Comparison of ENCODE assay signal across 1 cellular context in the genomic region with DNA sequence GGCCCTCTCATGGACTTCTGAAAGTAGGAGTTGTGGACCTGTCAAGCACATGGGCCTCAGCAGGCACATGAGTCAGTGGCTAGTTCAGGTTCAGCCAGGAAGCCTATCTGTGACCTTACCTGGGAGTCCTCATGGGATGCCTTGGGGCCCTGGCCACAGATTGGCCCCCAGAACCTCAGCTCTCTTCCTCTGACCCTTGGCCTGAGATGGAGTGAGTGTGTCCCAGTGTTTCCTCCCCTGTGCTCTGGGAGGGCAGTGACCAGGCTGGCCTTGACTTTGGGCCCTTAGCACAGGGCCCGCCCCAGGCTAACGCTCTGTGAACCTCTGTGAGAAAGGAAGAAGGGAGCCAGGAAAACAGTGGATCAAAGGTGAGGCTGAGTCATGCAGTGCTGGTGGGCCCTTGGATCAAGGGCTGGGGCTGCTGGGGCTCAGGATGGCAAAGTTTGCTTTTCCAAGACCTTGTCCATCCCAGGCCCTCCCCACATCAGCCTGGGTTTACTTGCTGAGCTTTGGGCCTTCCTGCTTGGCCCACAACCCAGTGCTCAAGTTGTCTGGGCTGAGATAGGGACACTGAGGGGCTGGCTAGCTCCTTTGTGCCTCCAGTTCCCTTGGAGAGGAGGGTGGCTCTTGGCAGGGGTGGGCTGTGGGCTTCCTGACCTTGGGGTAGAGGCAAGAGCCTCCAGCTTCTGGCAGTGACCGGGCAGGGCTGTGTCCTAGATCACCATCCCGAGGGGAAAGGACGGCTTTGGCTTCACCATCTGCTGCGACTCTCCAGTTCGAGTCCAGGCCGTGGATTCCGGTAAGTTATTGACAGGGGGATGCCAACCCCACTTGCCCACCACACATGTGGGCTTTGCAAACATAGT.
TF ChIP-seq lines count a peak whose summit lies in the region.

No MANE protein-coding gene starts in this region.

TF ChIP-seq in HepG2, 621 proteins besides CTCF, POLR2A, EP300 and RAD21 (continued from another document and continues in another):
- TF ChIP-seq, protein P1, sequence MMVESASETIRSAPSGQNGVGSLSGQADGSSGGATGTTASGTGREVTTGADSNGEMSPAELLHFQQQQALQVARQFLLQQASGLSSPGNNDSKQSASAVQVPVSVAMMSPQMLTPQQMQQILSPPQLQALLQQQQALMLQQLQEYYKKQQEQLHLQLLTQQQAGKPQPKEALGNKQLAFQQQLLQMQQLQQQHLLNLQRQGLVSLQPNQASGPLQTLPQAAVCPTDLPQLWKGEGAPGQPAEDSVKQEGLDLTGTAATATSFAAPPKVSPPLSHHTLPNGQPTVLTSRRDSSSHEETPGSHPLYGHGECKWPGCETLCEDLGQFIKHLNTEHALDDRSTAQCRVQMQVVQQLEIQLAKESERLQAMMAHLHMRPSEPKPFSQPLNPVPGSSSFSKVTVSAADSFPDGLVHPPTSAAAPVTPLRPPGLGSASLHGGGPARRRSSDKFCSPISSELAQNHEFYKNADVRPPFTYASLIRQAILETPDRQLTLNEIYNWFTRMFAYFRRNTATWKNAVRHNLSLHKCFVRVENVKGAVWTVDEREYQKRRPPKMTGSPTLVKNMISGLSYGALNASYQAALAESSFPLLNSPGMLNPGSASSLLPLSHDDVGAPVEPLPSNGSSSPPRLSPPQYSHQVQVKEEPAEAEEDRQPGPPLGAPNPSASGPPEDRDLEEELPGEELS (CRISPR knock-in tag; IDR thresholded peaks at IDR 0.05), result peak; percentile 95
- TF ChIP-seq, protein P2, sequence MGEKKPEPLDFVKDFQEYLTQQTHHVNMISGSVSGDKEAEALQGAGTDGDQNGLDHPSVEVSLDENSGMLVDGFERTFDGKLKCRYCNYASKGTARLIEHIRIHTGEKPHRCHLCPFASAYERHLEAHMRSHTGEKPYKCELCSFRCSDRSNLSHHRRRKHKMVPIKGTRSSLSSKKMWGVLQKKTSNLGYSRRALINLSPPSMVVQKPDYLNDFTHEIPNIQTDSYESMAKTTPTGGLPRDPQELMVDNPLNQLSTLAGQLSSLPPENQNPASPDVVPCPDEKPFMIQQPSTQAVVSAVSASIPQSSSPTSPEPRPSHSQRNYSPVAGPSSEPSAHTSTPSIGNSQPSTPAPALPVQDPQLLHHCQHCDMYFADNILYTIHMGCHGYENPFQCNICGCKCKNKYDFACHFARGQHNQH (CRISPR knock-in tag; IDR thresholded peaks at IDR 0.05), result peak; percentile 99
- 0 out of 2 replicates have a peak, but pooled peaks have one; percentile 66 for TF ChIP-seq ZNF563 (CRISPR knock-in tag; IDR thresholded peaks at IDR 0.05)
- peak; percentile 88 for TF ChIP-seq POGZ (CRISPR knock-in tag; IDR thresholded peaks at IDR 0.05)
- TF ChIP-seq CREM (IDR thresholded peaks at IDR 0.05), result peak; percentile 88
- no peak for TF ChIP-seq CREM (CRISPR knock-in tag; IDR thresholded peaks at IDR 0.05)
- TF ChIP-seq, protein P3, sequence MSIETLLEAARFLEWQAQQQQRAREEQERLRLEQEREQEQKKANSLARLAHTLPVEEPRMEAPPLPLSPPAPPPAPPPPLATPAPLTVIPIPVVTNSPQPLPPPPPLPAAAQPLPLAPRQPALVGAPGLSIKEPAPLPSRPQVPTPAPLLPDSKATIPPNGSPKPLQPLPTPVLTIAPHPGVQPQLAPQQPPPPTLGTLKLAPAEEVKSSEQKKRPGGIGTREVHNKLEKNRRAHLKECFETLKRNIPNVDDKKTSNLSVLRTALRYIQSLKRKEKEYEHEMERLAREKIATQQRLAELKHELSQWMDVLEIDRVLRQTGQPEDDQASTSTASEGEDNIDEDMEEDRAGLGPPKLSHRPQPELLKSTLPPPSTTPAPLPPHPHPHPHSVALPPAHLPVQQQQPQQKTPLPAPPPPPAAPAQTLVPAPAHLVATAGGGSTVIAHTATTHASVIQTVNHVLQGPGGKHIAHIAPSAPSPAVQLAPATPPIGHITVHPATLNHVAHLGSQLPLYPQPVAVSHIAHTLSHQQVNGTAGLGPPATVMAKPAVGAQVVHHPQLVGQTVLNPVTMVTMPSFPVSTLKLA (IDR thresholded peaks at IDR 0.05), result 0 out of 2 replicates have a peak, but pooled peaks have one; percentile 28
- peak; percentile 84; the same call in 1 of the 2 replicates for TF ChIP-seq ZNF552 (CRISPR knock-in tag; IDR thresholded peaks at IDR 0.05; ENCODE audit: borderline replicate concordance)
- peak; percentile 52; the same call in 1 of the 2 replicates for TF ChIP-seq WIZ (CRISPR knock-in tag; IDR thresholded peaks at IDR 0.05)
- peak; percentile 90 for TF ChIP-seq ZFP1 (CRISPR knock-in tag; IDR thresholded peaks at IDR 0.05)
- TF ChIP-seq, protein P4, sequence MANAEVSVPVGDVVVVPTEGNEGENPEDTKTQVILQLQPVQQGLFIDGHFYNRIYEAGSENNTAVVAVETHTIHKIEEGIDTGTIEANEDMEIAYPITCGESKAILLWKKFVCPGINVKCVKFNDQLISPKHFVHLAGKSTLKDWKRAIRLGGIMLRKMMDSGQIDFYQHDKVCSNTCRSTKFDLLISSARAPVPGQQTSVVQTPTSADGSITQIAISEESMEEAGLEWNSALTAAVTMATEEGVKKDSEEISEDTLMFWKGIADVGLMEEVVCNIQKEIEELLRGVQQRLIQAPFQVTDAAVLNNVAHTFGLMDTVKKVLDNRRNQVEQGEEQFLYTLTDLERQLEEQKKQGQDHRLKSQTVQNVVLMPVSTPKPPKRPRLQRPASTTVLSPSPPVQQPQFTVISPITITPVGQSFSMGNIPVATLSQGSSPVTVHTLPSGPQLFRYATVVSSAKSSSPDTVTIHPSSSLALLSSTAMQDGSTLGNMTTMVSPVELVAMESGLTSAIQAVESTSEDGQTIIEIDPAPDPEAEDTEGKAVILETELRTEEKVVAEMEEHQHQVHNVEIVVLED (CRISPR knock-in tag; IDR thresholded peaks at IDR 0.05; ENCODE audit: borderline replicate concordance), result peak; percentile 51; the same call in 1 of the 2 replicates
- peak; percentile 97 for TF ChIP-seq BCL6 (CRISPR knock-in tag; IDR thresholded peaks at IDR 0.05)
- TF ChIP-seq, protein P5, sequence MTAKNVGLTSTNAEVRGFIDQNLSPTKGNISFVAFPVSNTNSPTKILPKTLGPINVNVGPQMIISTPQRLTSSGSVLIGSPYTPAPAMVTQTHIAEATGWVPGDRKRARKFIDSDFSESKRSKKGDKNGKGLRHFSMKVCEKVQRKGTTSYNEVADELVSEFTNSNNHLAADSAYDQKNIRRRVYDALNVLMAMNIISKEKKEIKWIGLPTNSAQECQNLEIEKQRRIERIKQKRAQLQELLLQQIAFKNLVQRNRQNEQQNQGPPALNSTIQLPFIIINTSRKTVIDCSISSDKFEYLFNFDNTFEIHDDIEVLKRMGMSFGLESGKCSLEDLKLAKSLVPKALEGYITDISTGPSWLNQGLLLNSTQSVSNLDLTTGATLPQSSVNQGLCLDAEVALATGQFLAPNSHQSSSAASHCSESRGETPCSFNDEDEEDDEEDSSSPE (CRISPR knock-in tag; IDR thresholded peaks at IDR 0.05), result 0 out of 2 replicates have a peak, but pooled peaks have one; percentile 34
- no peak for TF ChIP-seq ZC3H13 (CRISPR knock-in tag; IDR thresholded peaks at IDR 0.05)
- peak; percentile 97 for TF ChIP-seq SMAD1 (CRISPR knock-in tag; IDR thresholded peaks at IDR 0.05; ENCODE audit: borderline replicate concordance, low read depth)
- no peak for TF ChIP-seq AGO1 (IDR thresholded peaks at IDR 0.05; ENCODE audit: low read depth, low read length, poor library complexity, severe bottlenecking)
- TF ChIP-seq ZNF562 (CRISPR knock-in tag; IDR thresholded peaks at IDR 0.05; ENCODE audit: borderline replicate concordance), result no peak
- TF ChIP-seq NR2F6 (IDR thresholded peaks at IDR 0.05), result peak; percentile 96
- peak; percentile 99 for TF ChIP-seq NR2F6 (CRISPR knock-in tag; IDR thresholded peaks at IDR 0.05)
- 0 out of 2 replicates have a peak, but pooled peaks have one; percentile 24 for TF ChIP-seq ZNF598 (CRISPR knock-in tag; IDR thresholded peaks at IDR 0.05; ENCODE audit: borderline replicate concordance)
- TF ChIP-seq, protein P6, sequence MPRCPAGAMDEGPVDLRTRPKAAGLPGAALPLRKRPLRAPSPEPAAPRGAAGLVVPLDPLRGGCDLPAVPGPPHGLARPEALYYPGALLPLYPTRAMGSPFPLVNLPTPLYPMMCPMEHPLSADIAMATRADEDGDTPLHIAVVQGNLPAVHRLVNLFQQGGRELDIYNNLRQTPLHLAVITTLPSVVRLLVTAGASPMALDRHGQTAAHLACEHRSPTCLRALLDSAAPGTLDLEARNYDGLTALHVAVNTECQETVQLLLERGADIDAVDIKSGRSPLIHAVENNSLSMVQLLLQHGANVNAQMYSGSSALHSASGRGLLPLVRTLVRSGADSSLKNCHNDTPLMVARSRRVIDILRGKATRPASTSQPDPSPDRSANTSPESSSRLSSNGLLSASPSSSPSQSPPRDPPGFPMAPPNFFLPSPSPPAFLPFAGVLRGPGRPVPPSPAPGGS (CRISPR knock-in tag; IDR thresholded peaks at IDR 0.05), result no peak; the same call in 1 of the 2 replicates
- peak; percentile 76; the same call in 1 of the 2 replicates for TF ChIP-seq DNMT3B (CRISPR knock-in tag; conservative IDR thresholded peaks at IDR 0.05)
- TF ChIP-seq NR3C1 (CRISPR knock-in tag; IDR thresholded peaks at IDR 0.05), result no peak
- TF ChIP-seq HOXA5 (CRISPR knock-in tag; IDR thresholded peaks at IDR 0.05), result no peak
- TF ChIP-seq ZNF10 (CRISPR knock-in tag; IDR thresholded peaks at IDR 0.05; ENCODE audit: borderline replicate concordance, low read depth), result no peak
- no peak for TF ChIP-seq ISX (CRISPR knock-in tag; conservative IDR thresholded peaks at IDR 0.05)
- TF ChIP-seq, protein P7, sequence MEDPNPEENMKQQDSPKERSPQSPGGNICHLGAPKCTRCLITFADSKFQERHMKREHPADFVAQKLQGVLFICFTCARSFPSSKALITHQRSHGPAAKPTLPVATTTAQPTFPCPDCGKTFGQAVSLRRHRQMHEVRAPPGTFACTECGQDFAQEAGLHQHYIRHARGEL (CRISPR knock-in tag; IDR thresholded peaks at IDR 0.05), result no peak
- TF ChIP-seq SP5 (CRISPR knock-in tag; IDR thresholded peaks at IDR 0.05; ENCODE audit: borderline replicate concordance, low read depth), result peak; percentile 98
- TF ChIP-seq ZNF75D (CRISPR knock-in tag; IDR thresholded peaks at IDR 0.05; ENCODE audit: borderline replicate concordance), result no peak
- peak; percentile 82; the same call in 1 of the 2 replicates for TF ChIP-seq ZNF772 (CRISPR knock-in tag; IDR thresholded peaks at IDR 0.05)
- no peak for TF ChIP-seq RARG (CRISPR knock-in tag; IDR thresholded peaks at IDR 0.05; ENCODE audit: low read depth)
- peak; percentile 99 for TF ChIP-seq SKI (IDR thresholded peaks at IDR 0.05; ENCODE audit: partially characterized antibody)
- 0 out of 2 replicates have a peak, but pooled peaks have one; percentile 46 for TF ChIP-seq ZNF326 (CRISPR knock-in tag; IDR thresholded peaks at IDR 0.05; ENCODE audit: borderline replicate concordance)
- TF ChIP-seq ZNF619 (CRISPR knock-in tag; IDR thresholded peaks at IDR 0.05), result peak; percentile 99; the same call in 1 of the 2 replicates
- 0 out of 2 replicates have a peak, but pooled peaks have one; percentile 90 for TF ChIP-seq ZNF230 (CRISPR knock-in tag; IDR thresholded peaks at IDR 0.05)
- no peak for TF ChIP-seq HNRNPLL (IDR thresholded peaks at IDR 0.05; ENCODE audit: low read depth, low read length, poor library complexity, severe bottlenecking)
- TF ChIP-seq, protein P8, sequence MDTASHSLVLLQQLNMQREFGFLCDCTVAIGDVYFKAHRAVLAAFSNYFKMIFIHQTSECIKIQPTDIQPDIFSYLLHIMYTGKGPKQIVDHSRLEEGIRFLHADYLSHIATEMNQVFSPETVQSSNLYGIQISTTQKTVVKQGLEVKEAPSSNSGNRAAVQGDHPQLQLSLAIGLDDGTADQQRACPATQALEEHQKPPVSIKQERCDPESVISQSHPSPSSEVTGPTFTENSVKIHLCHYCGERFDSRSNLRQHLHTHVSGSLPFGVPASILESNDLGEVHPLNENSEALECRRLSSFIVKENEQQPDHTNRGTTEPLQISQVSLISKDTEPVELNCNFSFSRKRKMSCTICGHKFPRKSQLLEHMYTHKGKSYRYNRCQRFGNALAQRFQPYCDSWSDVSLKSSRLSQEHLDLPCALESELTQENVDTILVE (CRISPR knock-in tag; IDR thresholded peaks at IDR 0.05), result peak; percentile 88
- peak; percentile 68; the same call in 1 of the 2 replicates for TF ChIP-seq KDM5B (CRISPR knock-in tag; IDR thresholded peaks at IDR 0.05; ENCODE audit: borderline replicate concordance)
- TF ChIP-seq GATAD2A (CRISPR knock-in tag; IDR thresholded peaks at IDR 0.05), result peak; percentile 98
- TF ChIP-seq ZNF879 (CRISPR knock-in tag; IDR thresholded peaks at IDR 0.05), result no peak
- TF ChIP-seq ZNF816 (CRISPR knock-in tag; IDR thresholded peaks at IDR 0.05; ENCODE audit: borderline replicate concordance), result peak; percentile 90; the same call in 1 of the 2 replicates
- TF ChIP-seq ZNF782 (CRISPR knock-in tag; IDR thresholded peaks at IDR 0.05; ENCODE audit: borderline replicate concordance), result peak; percentile 79; the same call in 1 of the 2 replicates
- TF ChIP-seq, protein P9, sequence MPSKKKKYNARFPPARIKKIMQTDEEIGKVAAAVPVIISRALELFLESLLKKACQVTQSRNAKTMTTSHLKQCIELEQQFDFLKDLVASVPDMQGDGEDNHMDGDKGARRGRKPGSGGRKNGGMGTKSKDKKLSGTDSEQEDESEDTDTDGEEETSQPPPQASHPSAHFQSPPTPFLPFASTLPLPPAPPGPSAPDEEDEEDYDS (CRISPR knock-in tag; IDR thresholded peaks at IDR 0.05), result peak; percentile 70
- TF ChIP-seq, protein P10, sequence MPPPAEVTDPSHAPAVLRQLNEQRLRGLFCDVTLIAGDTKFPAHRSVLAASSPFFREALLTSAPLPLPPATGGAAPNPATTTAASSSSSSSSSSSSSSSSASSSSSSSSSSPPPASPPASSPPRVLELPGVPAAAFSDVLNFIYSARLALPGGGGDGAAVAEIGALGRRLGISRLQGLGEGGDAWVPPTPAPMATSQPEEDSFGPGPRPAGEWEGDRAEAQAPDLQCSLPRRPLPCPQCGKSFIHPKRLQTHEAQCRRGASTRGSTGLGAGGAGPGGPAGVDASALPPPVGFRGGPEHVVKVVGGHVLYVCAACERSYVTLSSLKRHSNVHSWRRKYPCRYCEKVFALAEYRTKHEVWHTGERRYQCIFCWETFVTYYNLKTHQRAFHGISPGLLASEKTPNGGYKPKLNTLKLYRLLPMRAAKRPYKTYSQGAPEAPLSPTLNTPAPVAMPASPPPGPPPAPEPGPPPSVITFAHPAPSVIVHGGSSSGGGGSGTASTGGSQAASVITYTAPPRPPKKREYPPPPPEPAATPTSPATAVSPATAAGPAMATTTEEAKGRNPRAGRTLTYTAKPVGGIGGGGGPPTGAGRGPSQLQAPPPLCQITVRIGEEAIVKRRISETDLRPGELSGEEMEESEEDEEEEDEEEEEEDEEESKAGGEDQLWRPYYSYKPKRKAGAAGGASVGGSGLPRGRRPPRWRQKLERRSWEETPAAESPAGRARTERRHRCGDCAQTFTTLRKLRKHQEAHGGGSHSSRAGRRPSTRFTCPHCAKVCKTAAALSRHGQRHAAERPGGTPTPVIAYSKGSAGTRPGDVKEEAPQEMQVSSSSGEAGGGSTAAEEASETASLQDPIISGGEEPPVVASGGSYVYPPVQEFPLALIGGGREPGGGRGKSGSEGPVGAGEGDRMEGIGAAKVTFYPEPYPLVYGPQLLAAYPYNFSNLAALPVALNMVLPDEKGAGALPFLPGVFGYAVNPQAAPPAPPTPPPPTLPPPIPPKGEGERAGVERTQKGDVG (CRISPR knock-in tag; IDR thresholded peaks at IDR 0.05; ENCODE audit: borderline replicate concordance), result peak; percentile 97; the same call in 1 of the 2 replicates
- TF ChIP-seq ZNF20 (CRISPR knock-in tag; IDR thresholded peaks at IDR 0.05), result no peak
- no peak for TF ChIP-seq EED (CRISPR knock-in tag; IDR thresholded peaks at IDR 0.05)
- TF ChIP-seq ZNF629 (CRISPR knock-in tag; conservative IDR thresholded peaks at IDR 0.05), result peak; percentile 77
- TF ChIP-seq ZNF792 (CRISPR knock-in tag; IDR thresholded peaks at IDR 0.05), result peak; percentile 96
